1 cellular context compared by ENCODE assay signal in the genomic region with DNA sequence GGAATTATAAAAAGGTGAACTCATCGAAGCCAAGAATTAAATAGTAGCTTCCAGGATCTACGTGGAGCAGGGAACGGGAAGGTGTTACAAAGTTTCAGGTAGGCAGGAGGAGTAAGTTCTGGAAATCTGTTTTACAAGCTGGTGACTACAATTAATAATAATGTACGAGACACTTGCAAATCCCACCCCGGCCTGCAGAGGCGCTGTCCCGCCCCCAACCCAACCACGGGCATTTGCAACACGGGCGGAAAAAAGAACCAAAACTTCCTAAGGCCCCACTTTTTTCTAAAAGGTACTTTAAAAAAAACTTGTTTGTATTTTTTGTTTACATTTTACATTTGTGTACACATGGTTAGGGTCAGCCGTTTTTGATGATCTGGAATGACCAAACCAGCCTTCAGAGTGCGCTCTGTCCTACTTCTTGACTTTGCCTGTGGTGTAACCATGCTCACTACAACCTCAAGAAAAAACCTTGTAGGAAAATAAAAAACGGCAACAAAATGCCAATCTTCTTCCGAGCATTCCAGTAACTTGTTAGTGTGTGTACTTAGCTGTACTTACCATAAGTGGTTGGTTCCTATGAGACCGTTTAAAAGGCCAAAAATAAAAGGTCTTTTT.
A peak's percentile ranks its signal among the peaks of the same experiment; 100 is the strongest.
TF ChIP-seq lines count a peak whose summit lies in the region.

No MANE protein-coding gene starts in this region.

TF ChIP-seq in HEK293, 187 proteins besides CTCF, POLR2A, EP300 and RAD21:
- TF ChIP-seq, protein P1, sequence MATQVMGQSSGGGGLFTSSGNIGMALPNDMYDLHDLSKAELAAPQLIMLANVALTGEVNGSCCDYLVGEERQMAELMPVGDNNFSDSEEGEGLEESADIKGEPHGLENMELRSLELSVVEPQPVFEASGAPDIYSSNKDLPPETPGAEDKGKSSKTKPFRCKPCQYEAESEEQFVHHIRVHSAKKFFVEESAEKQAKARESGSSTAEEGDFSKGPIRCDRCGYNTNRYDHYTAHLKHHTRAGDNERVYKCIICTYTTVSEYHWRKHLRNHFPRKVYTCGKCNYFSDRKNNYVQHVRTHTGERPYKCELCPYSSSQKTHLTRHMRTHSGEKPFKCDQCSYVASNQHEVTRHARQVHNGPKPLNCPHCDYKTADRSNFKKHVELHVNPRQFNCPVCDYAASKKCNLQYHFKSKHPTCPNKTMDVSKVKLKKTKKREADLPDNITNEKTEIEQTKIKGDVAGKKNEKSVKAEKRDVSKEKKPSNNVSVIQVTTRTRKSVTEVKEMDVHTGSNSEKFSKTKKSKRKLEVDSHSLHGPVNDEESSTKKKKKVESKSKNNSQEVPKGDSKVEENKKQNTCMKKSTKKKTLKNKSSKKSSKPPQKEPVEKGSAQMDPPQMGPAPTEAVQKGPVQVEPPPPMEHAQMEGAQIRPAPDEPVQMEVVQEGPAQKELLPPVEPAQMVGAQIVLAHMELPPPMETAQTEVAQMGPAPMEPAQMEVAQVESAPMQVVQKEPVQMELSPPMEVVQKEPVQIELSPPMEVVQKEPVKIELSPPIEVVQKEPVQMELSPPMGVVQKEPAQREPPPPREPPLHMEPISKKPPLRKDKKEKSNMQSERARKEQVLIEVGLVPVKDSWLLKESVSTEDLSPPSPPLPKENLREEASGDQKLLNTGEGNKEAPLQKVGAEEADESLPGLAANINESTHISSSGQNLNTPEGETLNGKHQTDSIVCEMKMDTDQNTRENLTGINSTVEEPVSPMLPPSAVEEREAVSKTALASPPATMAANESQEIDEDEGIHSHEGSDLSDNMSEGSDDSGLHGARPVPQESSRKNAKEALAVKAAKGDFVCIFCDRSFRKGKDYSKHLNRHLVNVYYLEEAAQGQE (tag by site-specific recombination; IDR thresholded peaks at IDR 0.05) = no peak
- peak; percentile 18 for TF ChIP-seq SETDB1 (IDR thresholded peaks at IDR 0.05; ENCODE audit: insufficient read length, low read length)
TF ChIP-seq in HEK293: peak in this region for 1.
